15 cellular contexts compared by ENCODE assay signal in the genomic region with DNA sequence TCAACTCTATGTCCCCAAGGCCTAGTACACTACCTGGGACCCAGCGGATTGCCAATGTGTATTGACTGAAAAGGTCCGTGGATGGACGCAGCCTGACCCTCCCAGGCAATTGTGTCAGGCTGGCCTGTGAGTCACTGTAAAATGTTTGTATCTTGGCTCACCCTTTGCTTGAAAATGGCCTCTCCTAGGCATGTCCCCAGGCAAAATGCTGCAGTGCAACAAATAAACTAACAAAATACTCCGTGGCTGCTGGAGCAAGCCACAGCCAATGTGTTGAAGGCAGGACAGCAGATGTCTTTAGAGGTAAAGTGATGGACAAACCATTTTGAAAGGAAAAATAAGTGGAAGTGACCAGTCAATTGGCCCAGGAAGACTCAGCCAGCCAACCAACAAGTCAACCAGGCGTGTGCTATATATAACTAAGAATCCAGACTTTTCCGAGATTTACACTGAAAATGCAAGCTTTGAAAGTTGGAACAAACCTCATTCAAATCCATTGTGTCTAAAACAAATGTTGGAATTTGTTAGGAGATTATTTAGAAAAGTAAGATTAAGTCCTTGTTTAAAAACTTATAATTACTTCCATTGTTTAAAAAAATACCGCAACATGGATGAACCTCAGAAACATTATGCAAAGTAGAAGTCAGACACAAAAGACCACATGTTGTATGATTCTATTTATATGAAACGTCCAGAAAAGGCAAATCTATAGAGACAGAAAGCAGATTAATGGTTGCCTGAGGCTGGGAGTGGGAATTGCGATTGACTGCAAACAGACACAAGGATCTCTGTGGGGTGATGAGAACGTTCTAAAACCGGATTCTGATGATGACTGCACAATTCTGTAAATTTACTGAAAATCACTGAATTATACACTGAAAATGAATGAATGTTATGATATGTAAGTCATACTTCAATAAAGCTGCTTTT.
DNase-seq lines count a peak whose midpoint lies in the region; ATAC-seq, FAIRE-seq and TF ChIP-seq lines count a peak whose summit lies in the region.
"Had no signal": no experiment of that assay in that cellular context is flagged by ENCODE, and none has a peak within 500 bp of the region (broad histone marks: within the 10 kb centered on the region; RNA-seq: fewer than 3 reads in every experiment).

No MANE protein-coding gene starts in this region.

- H3K79me2 ChIP-seq in OCI-LY7 (ENCODE audit: insufficient read depth, low read depth, low read length), result no peaks in the 10 kb centered on the region

- TF ChIP-seq CTCF in OCI-LY7 (conservative IDR thresholded peaks at IDR 0.05; ENCODE audit: low read length) (no peak), foreskin fibroblast (IDR thresholded peaks at IDR 0.05; ENCODE audit: low read depth, low read length) (no peak), kidney (IDR thresholded peaks at IDR 0.05; ENCODE audit: borderline replicate concordance, extremely low read depth, insufficient read depth) (no peak)

- no TSS peak for BruUV-seq in OCI-LY7 (replicated peaks; lab: Mats Ljungman, UMichigan)

- H3K4me3 ChIP-seq in HAP-1, result no peak overlapping the region
- H3K4me3 ChIP-seq in OCI-LY7 (ENCODE audit: low read depth, low read length, poor library complexity, severe bottlenecking), result no peak overlapping the region
- no peak overlapping the region for H3K4me3 ChIP-seq in foreskin fibroblast (ENCODE audit: low read depth in 1 of 2, low read length in 2 of 2)
- H3K4me3 ChIP-seq in kidney (ENCODE audit: low read length in 2 of 2), result no peak overlapping the region

- DNase-seq in AG08396 (ENCODE audit: low spot score) (peak; percentile 13), HAP-1 (ENCODE audit: low spot score in 2 of 2) (peak; percentile 82 to 95), OCI-LY7 (ENCODE audit: low spot score) (peak; percentile 17), foreskin fibroblast (peak; percentile 12 to 20), COLO668 (lab: John Stamatoyannopoulos, UW; ENCODE audit: unreplicated experiment) (no peak), kidney (no peak)
- DNase-seq in stimulated activated CD4-positive, alpha-beta T cell treated with anti-CD3 and anti-CD28 coated beads, Interleukin-2, amount 100 ng/mL, for 48 hours, result no peak
- DNase-seq: ACHN; CD8-positive, alpha-beta T cell; DMS 273 treated with DMSO at 0.1 percent for 48 hours; NCI-H1092 treated with DMSO at 0.1 percent for 48 hours; NCI-H1694; NCI-H748 treated with DMSO at 0.1 percent for 48 hours had no signal

- H3K36me3 ChIP-seq in HAP-1 (replicated peaks) (no peaks in the 10 kb centered on the region), OCI-LY7 (ENCODE audit: insufficient read depth, low read length) (no peaks in the 10 kb centered on the region), kidney (ENCODE audit: control insufficient read depth in 1 of 2, insufficient read depth in 2 of 2, low read length in 2 of 2) (no peaks in the 10 kb centered on the region)

- intact Hi-C loops in OCI-LY7 (cut with micrococcal nuclease; ENCODE audit: unreplicated experiment) (no loop called here), kidney (cut with DNase I) (no loop called here)

- H3K4me2 ChIP-seq in OCI-LY7 (ENCODE audit: low read length), result peak overlapping the region; percentile 58

- H3K9me3 ChIP-seq in HAP-1, result peaks cover 2% of the 10 kb centered on the region; the same call in 1 of the 2 replicates
- no peaks in the 10 kb centered on the region for H3K9me3 ChIP-seq in OCI-LY7 (ENCODE audit: low read length)
- H3K9me3 ChIP-seq in kidney (ENCODE audit: control insufficient read depth in 1 of 2, low read length in 2 of 2), result no peaks in the 10 kb centered on the region

- FAIRE-seq in kidney (lab: Jason Lieb, UNC), result no peak

- CTCF ChIA-PET in OCI-LY7 (lab: Charles Lee; ENCODE audit: unreplicated experiment), result no interaction called here

- H2AFZ ChIP-seq in OCI-LY7 (ENCODE audit: low read length), result peak overlapping the region; percentile 89

- H3K9me2 ChIP-seq in OCI-LY7 (ENCODE audit: insufficient read depth, low read length), result no peaks in the 10 kb centered on the region

- H3K9ac ChIP-seq in kidney (ENCODE audit: low read length in 2 of 2), result no peak overlapping the region

- no peaks in the 10 kb centered on the region for H4K20me1 ChIP-seq in OCI-LY7 (ENCODE audit: insufficient read depth, low read length)

- in situ Hi-C loops in HAP-1 (cut with MboI; ENCODE audit: low sequenced_read_pairs), result no loop called here

- POLR2A ChIA-PET in OCI-LY7 (lab: Charles Lee), result no interaction called here

- H3K4me1 ChIP-seq in HAP-1 (peaks cover 15% of the 10 kb centered on the region), OCI-LY7 (ENCODE audit: insufficient read depth, low read length, poor library complexity, severe bottlenecking) (peaks cover 29% of the 10 kb centered on the region), kidney (ENCODE audit: control insufficient read depth in 1 of 2, insufficient read depth in 1 of 2, low read depth in 1 of 2, low read length in 2 of 2) (no peaks in the 10 kb centered on the region)

- H3K27ac ChIP-seq in OCI-LY7 (ENCODE audit: low read depth, low read length, poor library complexity, severe bottlenecking) (no peak overlapping the region), kidney (ENCODE audit: low read depth in 2 of 2, low read length in 2 of 2) (no peak overlapping the region)

- no peak for ATAC-seq in GM19463 (IDR thresholded peaks at IDR 0.05; ENCODE audit: unreplicated experiment)
- ATAC-seq: CD8-positive, alpha-beta T cell; HCT116 had no signal

- H3K27me3 ChIP-seq in HAP-1 (ENCODE audit: low read depth), result no peaks in the 10 kb centered on the region

Comparison
In these comparisons a context has a peak if more than half of its experiments do, and no peak if none do; other contexts are left out.
1. DNase-seq: peak in AG08396 (single experiment), HAP-1 (2 of 2), OCI-LY7 (single experiment) and foreskin fibroblast (2 of 2); none in stimulated activated CD4-positive, alpha-beta T cell treated with anti-CD3 and anti-CD28 coated beads, Interleukin-2, amount 100 ng/mL, for 48 hours (0 of 2), COLO668 (single experiment) and kidney (single experiment).